In the genomic region with DNA sequence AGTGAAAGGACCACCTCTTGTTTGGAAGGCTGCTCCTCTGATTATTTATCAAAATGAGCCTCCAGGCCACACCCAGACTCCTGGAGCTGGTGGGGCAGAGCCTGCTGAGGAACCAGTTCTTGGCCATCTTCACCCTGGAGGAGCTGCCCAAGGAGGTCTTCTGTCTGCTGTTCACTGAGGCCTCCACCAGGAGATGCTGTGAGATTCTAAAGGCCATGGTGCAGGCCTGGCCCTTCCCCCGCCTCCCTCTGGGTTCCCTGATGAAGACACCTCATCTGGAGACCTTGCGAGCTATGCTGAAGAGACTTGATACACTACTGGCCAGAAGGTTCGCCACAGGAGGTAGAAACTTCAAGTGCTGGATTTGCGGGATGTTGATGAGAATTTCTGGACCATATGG, we compare ENCODE assay signal across 15 cellular contexts.
DNase-seq lines count a peak whose midpoint lies in the region; ATAC-seq, FAIRE-seq and TF ChIP-seq lines count a peak whose summit lies in the region.
"Had no signal": no experiment of that assay in that cellular context is flagged by ENCODE, and none has a peak within 500 bp of the region (broad histone marks: within the 10 kb centered on the region; RNA-seq: fewer than 3 reads in every experiment).

No MANE protein-coding gene starts in this region.

- no peaks in the 10 kb centered on the region for H3K9me1 ChIP-seq in endothelial cell of umbilical vein (replicated peaks; ENCODE audit: control insufficient read depth, extremely low read depth, insufficient read depth, low read length)

- peak; percentile 43 to 79; a peak in 4 of 6 replicates for ATAC-seq in A549
- ATAC-seq in GM21717 (IDR thresholded peaks at IDR 0.05; ENCODE audit: unreplicated experiment) = no peak
- ATAC-seq in GM21576 (IDR thresholded peaks at IDR 0.05; ENCODE audit: unreplicated experiment) = no peak
- ATAC-seq: esophagus mucosa, Right ventricle myocardium inferior had no signal

- H3K36me3 ChIP-seq in GM06990 (ENCODE audit: control insufficient read depth, insufficient read depth, low read length) (no peaks in the 10 kb centered on the region), endothelial cell of umbilical vein (ENCODE audit: control insufficient read depth in 2 of 2, extremely low read depth in 1 of 2, insufficient read depth in 2 of 2, low read length in 2 of 2) (no peaks in the 10 kb centered on the region)
- H3K36me3 ChIP-seq: neutrophil, tibial nerve had no signal

- no peaks in the 10 kb centered on the region for H3K79me2 ChIP-seq in endothelial cell of umbilical vein (ENCODE audit: control insufficient read depth, insufficient read depth, low read length)

- no peak for TF ChIP-seq CTCF in A549 (IDR thresholded peaks at IDR 0.05)
- TF ChIP-seq CTCF in GM06990 (IDR thresholded peaks at IDR 0.05; ENCODE audit: insufficient read depth, low read length, poor library complexity, severe bottlenecking) = peak; percentile 49
- peak; percentile 24 for TF ChIP-seq CTCF in NB4 (IDR thresholded peaks at IDR 0.05; ENCODE audit: low read depth, low read length)
- peak; percentile 25 to 45 for TF ChIP-seq CTCF in endothelial cell of umbilical vein (IDR thresholded peaks at IDR 0.05; ENCODE audit: extremely low read depth in 1 of 2, insufficient read depth in 1 of 2, low read depth in 1 of 2, low read length in 2 of 2)

- FAIRE-seq in A549 (lab: Jason Lieb, UNC) (no peak), endothelial cell of umbilical vein (lab: Jason Lieb, UNC) (no peak)

- no peak overlapping the region for H3K4me2 ChIP-seq in A549
- no peak overlapping the region for H3K4me2 ChIP-seq in endothelial cell of umbilical vein (ENCODE audit: insufficient read depth, low read length)

- H3K27ac ChIP-seq in A549 (no peak overlapping the region), endothelial cell of umbilical vein (ENCODE audit: insufficient read depth, low read depth, low read length) (no peak overlapping the region), substantia nigra (ENCODE audit: low read depth, low read length, poor library complexity, severe bottlenecking) (no peak overlapping the region)
- H3K27ac ChIP-seq: HL-60, neutrophil, tibial nerve had no signal

- intact Hi-C loops in endothelial cell of umbilical vein (cut with micrococcal nuclease) = loop anchor here (1.0 kb wide), 1 partner anchor 49 kb away; no protein-coding TSS in a partner anchor

- H2AFZ ChIP-seq in endothelial cell of umbilical vein (ENCODE audit: low read depth, low read length) = no peak overlapping the region

- H3K27me3 ChIP-seq in GM06990 (replicated peaks; ENCODE audit: control insufficient read depth, insufficient read depth, low read length) = 0 out of 2 replicates have a peak, but pooled peaks cover 2% of the 10 kb centered on the region
- H3K27me3 ChIP-seq in endothelial cell of umbilical vein (ENCODE audit: control insufficient read depth in 2 of 2, insufficient read depth in 2 of 2, low read length in 2 of 2) = no peaks in the 10 kb centered on the region
- H3K27me3 ChIP-seq: neutrophil, tibial nerve had no signal

- peak; percentile 10 to 32 for DNase-seq in A549 (ENCODE audit: low read depth in 1 of 2, low spot score in 1 of 2)
- DNase-seq in GM06990 (ENCODE audit: extremely low read depth, insufficient read length) = no peak
- peak; percentile 19 for DNase-seq in NB4 (ENCODE audit: low read depth)
- DNase-seq in endothelial cell of umbilical vein (ENCODE audit: low read depth, low spot score) = peak; percentile 11
- DNase-seq in NCI-H226 = no peak
- no peak for DNase-seq in substantia nigra (lab: John Stamatoyannopoulos, UW)
- DNase-seq: activated CD4-positive, alpha-beta T cell treated with anti-CD3 and anti-CD28 coated beads, Interleukin-2, amount 50 U/mL, for 4 hours; NCI-H2081 had no signal

- no TSS peak for BruUV-seq in endothelial cell of umbilical vein (replicated peaks; lab: Mats Ljungman, UMichigan)

- H3K9ac ChIP-seq in endothelial cell of umbilical vein (replicated peaks; ENCODE audit: extremely low read depth, insufficient read depth, low read length) = no peak overlapping the region

- dilution Hi-C loops in endothelial cell of umbilical vein (cut with MboI; ENCODE audit: extremely low pct_ligation_motif_present, low sequenced_read_pairs) = no loop called here

- H3K9me3 ChIP-seq in A549 (no peaks in the 10 kb centered on the region), endothelial cell of umbilical vein (replicated peaks; ENCODE audit: control insufficient read depth, insufficient read depth, low read length) (no peaks in the 10 kb centered on the region)
- H3K9me3 ChIP-seq: neutrophil, tibial nerve had no signal

- TF ChIP-seq POLR2A in A549 (IDR thresholded peaks at IDR 0.05; ENCODE audit: low read length) (no peak), NB4 (IDR thresholded peaks at IDR 0.05; ENCODE audit: extremely low read depth, insufficient read length) (no peak), endothelial cell of umbilical vein (IDR thresholded peaks at IDR 0.05; ENCODE audit: low read depth, low read length) (no peak)

- H4K20me1 ChIP-seq in endothelial cell of umbilical vein (replicated peaks; ENCODE audit: control insufficient read depth, extremely low read depth, insufficient read depth, low read length) = no peaks in the 10 kb centered on the region

- 58% methylated on average over 4 of the region's 4 CpGs for WGBS in A549 (ENCODE audit: missing lambda C conversion rate)

- no peak overlapping the region for H3K4me3 ChIP-seq in A549
- H3K4me3 ChIP-seq in GM06990 (replicated peaks; ENCODE audit: low read depth, low read length) = no peak overlapping the region
- no peak overlapping the region for H3K4me3 ChIP-seq in NB4 (ENCODE audit: low read depth, low read length)
- no peak overlapping the region for H3K4me3 ChIP-seq in endothelial cell of umbilical vein (replicated peaks in 1 of 3; ENCODE audit: insufficient read depth in 1 of 3, low read depth in 1 of 3, low read length in 3 of 3)
- H3K4me3 ChIP-seq: tibial nerve had no signal

- TF ChIP-seq EP300 in A549 (IDR thresholded peaks at IDR 0.05) = no peak

- CTCF ChIA-PET in A549 (lab: Yijun Ruan, JAX) (interaction anchor here (2.8 kb wide), 1 partner anchor 52 kb away, joined by 11 read pairs; no protein-coding TSS in a partner anchor), endothelial cell of umbilical vein (lab: Charles Lee) (interaction anchor here (0.9 to 2.7 kb wide), 11 partner anchors 8 to 138 kb away, joined by 3 to 32 read pairs (median 5); no protein-coding TSS in a partner anchor)

- H3K4me1 ChIP-seq in A549 (no peaks in the 10 kb centered on the region), endothelial cell of umbilical vein (ENCODE audit: control insufficient read depth, extremely low read depth, insufficient read depth, low read length) (no peaks in the 10 kb centered on the region)
- H3K4me1 ChIP-seq: tibial nerve had no signal

- POLR2A ChIA-PET in A549 (lab: Yijun Ruan, JAX) = no interaction called here
- POLR2A ChIA-PET in endothelial cell of umbilical vein (lab: Charles Lee) = no interaction called here

- TF ChIP-seq RAD21 in A549 (conservative IDR thresholded peaks at IDR 0.05 in 1 of 2, IDR thresholded peaks at IDR 0.05 in 1 of 2) = no peak

TF ChIP-seq in A549, 52 proteins besides CTCF, POLR2A, EP300 and RAD21 (continues in another document):
- TF ChIP-seq MYC (IDR thresholded peaks at IDR 0.05; ENCODE audit: borderline replicate concordance, low read length) (no peak), JUNB (IDR thresholded peaks at IDR 0.05) (no peak), ESRRA (IDR thresholded peaks at IDR 0.05; ENCODE audit: borderline replicate concordance, low read length) (no peak), SREBF2 (IDR thresholded peaks at IDR 0.05) (no peak), ZC3H11A (IDR thresholded peaks at IDR 0.05) (no peak), ZFP36 (IDR thresholded peaks at IDR 0.05; ENCODE audit: borderline replicate concordance, partially characterized antibody) (no peak), KDM5A (IDR thresholded peaks at IDR 0.05) (no peak), HDAC2 (IDR thresholded peaks at IDR 0.05) (no peak)
- TF ChIP-seq, protein P1, sequence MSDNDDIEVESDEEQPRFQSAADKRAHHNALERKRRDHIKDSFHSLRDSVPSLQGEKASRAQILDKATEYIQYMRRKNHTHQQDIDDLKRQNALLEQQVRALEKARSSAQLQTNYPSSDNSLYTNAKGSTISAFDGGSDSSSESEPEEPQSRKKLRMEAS (IDR thresholded peaks at IDR 0.05) = no peak

TF ChIP-seq in endothelial cell of umbilical vein, 7 proteins besides CTCF, POLR2A, EP300 and RAD21:
- TF ChIP-seq EZH2 (IDR thresholded peaks at IDR 0.05; ENCODE audit: borderline replicate concordance, low read depth, low read length, severe bottlenecking) (no peak), FOS (IDR thresholded peaks at IDR 0.05; ENCODE audit: borderline replicate concordance, insufficient read depth, low read length) (no peak), MYC (IDR thresholded peaks at IDR 0.05; ENCODE audit: low read depth, low read length) (no peak), GATA2 (IDR thresholded peaks at IDR 0.05; ENCODE audit: insufficient read depth, insufficient read length, low read depth, low read length) (no peak), POLR2AphosphoS5 (IDR thresholded peaks at IDR 0.05; ENCODE audit: insufficient read depth, low read depth, low read length) (no peak), JUN (IDR thresholded peaks at IDR 0.05; ENCODE audit: borderline replicate concordance, insufficient read depth, insufficient read length, low read depth) (no peak)
- TF ChIP-seq, protein P1 (IDR thresholded peaks at IDR 0.05; ENCODE audit: insufficient read depth, insufficient read length) = no peak
TF ChIP-seq in endothelial cell of umbilical vein: peak in this region for 0.

Comparison
In these comparisons a context has a peak if more than half of its experiments do, and no peak if none do; other contexts are left out.
1. ATAC-seq: peak in A549 (2 of 2); none in GM21717 (single experiment) and GM21576 (single experiment).
2. DNase-seq: peak in A549 (2 of 2), NB4 (single experiment) and endothelial cell of umbilical vein (single experiment); none in GM06990 (single experiment), NCI-H226 (single experiment) and substantia nigra (0 of 49).